In the genomic region with DNA sequence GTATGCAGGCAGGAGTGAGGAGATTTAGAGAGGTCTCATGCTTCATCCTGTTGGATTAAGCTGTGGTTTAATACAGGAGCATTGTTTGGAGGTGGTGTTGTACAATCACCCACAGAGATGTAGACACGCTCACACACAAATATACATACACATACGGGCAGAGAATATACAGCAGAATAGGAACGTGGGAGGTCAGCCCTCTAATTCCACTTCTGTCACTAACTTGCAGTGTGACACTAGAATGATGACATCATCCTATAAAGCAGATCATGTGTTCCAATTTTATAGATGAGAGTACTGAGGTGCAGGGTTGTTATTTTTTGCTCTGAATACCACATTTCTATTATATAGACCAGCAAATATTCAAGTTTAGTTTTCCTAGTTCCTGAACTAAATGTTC, we compare ENCODE assay signal across 1 cellular context.
TF ChIP-seq lines count a peak whose summit lies in the region.

No MANE protein-coding gene starts in this region.

TF ChIP-seq in K562, 482 proteins besides CTCF, POLR2A, EP300 and RAD21 (continued from another document):
- TF ChIP-seq, protein P1, sequence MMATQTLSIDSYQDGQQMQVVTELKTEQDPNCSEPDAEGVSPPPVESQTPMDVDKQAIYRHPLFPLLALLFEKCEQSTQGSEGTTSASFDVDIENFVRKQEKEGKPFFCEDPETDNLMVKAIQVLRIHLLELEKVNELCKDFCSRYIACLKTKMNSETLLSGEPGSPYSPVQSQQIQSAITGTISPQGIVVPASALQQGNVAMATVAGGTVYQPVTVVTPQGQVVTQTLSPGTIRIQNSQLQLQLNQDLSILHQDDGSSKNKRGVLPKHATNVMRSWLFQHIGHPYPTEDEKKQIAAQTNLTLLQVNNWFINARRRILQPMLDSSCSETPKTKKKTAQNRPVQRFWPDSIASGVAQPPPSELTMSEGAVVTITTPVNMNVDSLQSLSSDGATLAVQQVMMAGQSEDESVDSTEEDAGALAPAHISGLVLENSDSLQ (IDR thresholded peaks at IDR 0.05): no peak
